1 cellular context compared by ENCODE assay signal in genomic region chr22:49927483-49928184, GRCh38.
TF ChIP-seq lines count a peak whose summit lies in the region.

No MANE protein-coding gene starts in this region.

TF ChIP-seq in H1, 55 proteins besides CTCF, POLR2A, EP300 and RAD21:
- no peak for TF ChIP-seq RFX5 (IDR thresholded peaks at IDR 0.05; ENCODE audit: borderline replicate concordance, low read depth, low read length)
- no peak for TF ChIP-seq E2F6 (IDR thresholded peaks at IDR 0.05)
